ENCODE assay signal across 12 cellular contexts in the genomic region with DNA sequence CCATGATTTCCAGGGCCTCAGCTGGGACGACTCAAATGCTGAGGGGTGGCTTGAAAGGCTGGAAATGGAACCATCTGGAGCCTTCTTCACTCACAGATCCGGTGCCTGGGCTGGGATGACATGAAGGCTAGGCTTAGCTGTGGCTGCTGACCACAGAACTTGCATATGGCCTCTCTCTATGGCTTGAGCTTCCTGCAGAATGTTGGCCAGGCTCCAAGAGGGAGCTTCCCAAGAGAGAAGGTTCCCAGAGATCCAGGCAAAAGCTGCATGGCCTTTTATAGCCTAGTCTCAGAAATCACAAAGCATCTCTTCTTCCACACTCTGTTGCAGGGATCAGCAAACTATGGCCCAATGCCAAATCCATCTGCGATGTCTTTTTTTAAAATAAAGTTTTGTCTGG. TPM values are rescaled to one million over a fixed set of nuclear protein-coding genes. Genes with fewer than 3 reads are reported as not detected.
A peak's percentile ranks its signal among the peaks of the same experiment; 100 is the strongest.
DNase-seq lines count a peak whose midpoint lies in the region; ATAC-seq, FAIRE-seq and TF ChIP-seq lines count a peak whose summit lies in the region.
"Had no signal": no experiment of that assay in that cellular context is flagged by ENCODE, and none has a peak within 500 bp of the region (broad histone marks: within the 10 kb centered on the region; RNA-seq: fewer than 3 reads in every experiment).

No MANE protein-coding gene starts in this region.

- DNase-seq in DMS 273 (lab: John Stamatoyannopoulos, UW; ENCODE audit: unreplicated experiment) (peak; percentile 64), DMS 273 treated with DMSO at 0.1 percent for 48 hours (lab: John Stamatoyannopoulos, UW) (no peak), SW480 (ENCODE audit: low spot score) (peak; percentile 40), heart right ventricle (peak; percentile 62 to 89), small intestine (peak; percentile 19), NOMO-1 treated with dmso at 0.1 percent for 144 hours (lab: John Stamatoyannopoulos, UW; ENCODE audit: unreplicated experiment) (no peak), AG08396 (ENCODE audit: low spot score) (no peak), activated gamma-delta T cell (lab: John Stamatoyannopoulos, UW) (no peak)
- DNase-seq: activated T-cell treated with anti-CD3 and anti-CD28 coated beads for 4 hours; effector memory CD8-positive, alpha-beta T cell; Karpas-422 had no signal

- intact Hi-C loops in heart right ventricle (cut with DNase I), result loop anchor here in 1 of 10 donors (5.0 kb wide), 1 partner anchor 44 kb away; the partner anchor contains the start of gene GATM

- ATAC-seq in heart right ventricle, result peak; percentile 84 to 92 (median 88)
- ATAC-seq: effector memory CD8-positive, alpha-beta T cell had no signal

- H3K9me3 ChIP-seq in heart right ventricle (no peaks in the 10 kb centered on the region), small intestine (ENCODE audit: control insufficient read depth, low read depth) (no peaks in the 10 kb centered on the region)

- no peak for TF ChIP-seq CTCF in heart right ventricle (IDR thresholded peaks at IDR 0.05)

- H3K27me3 ChIP-seq in heart right ventricle (peaks cover 0 to 4% (median 0%) of the 10 kb centered on the region in 7 donors), small intestine (ENCODE audit: control insufficient read depth in 2 of 2, insufficient read depth in 2 of 2, low read length in 2 of 2) (no peaks in the 10 kb centered on the region)

- 38 to 56% methylated on average over 3 of the region's 3 CpGs for WGBS in heart right ventricle, 2 donors
- WGBS in small intestine, 3 donors, result 32 to 58% (median 55%) methylated on average over 3 of the region's 3 CpGs

- H3K4me3 ChIP-seq in heart right ventricle (no peak overlapping the region), small intestine (ENCODE audit: low read depth in 1 of 2, low read length in 2 of 2) (no peak overlapping the region)

- H3K4me1 ChIP-seq in heart right ventricle (peaks cover 0 to 43% (median 11%) of the 10 kb centered on the region in 9 donors), small intestine (ENCODE audit: control insufficient read depth in 2 of 2, insufficient read depth in 1 of 2, low read depth in 1 of 2, low read length in 1 of 2) (no peaks in the 10 kb centered on the region)

- peak overlapping the region in 7 of 10 donors; percentile 24 to 74 (median 61) for H3K27ac ChIP-seq in heart right ventricle
- no peak overlapping the region for H3K27ac ChIP-seq in small intestine (ENCODE audit: low read depth in 1 of 2, low read length in 1 of 2)
- H3K27ac ChIP-seq: 22Rv1 had no signal

- FAIRE-seq in small intestine (lab: Jason Lieb, UNC), result no peak

- H3K36me3 ChIP-seq in heart right ventricle (no peaks in the 10 kb centered on the region), small intestine (ENCODE audit: control insufficient read depth in 2 of 2, insufficient read depth in 2 of 2, low read length in 2 of 2) (no peaks in the 10 kb centered on the region)

RNA-seq across cellular contexts. Expression of gene GATM, which starts 44.8 kb away (rescaled TPM):
- total RNA-seq in heart right ventricle, result 10 to 100 TPM in 9 of 10 donors, 1 to 10 TPM in 1; 9.6 to 97.8 (median 30.8) TPM
- polyA plus RNA-seq in heart right ventricle (1 to 10 TPM; 4.7 to 8.6 TPM), small intestine (100 to 1,000 TPM in 2 of 3 donors, 10 to 100 TPM in 1; 50.3 to 545 (median 155) TPM)

Comparison
In these comparisons a context has a peak if more than half of its experiments do, and no peak if none do; other contexts are left out.
1. DNase-seq: peak in DMS 273 (single experiment), SW480 (single experiment), heart right ventricle (2 of 2) and small intestine (single experiment); none in DMS 273 treated with DMSO at 0.1 percent for 48 hours (single experiment), NOMO-1 treated with dmso at 0.1 percent for 144 hours (single experiment), AG08396 (single experiment) and activated gamma-delta T cell (single experiment).
2. H3K27ac ChIP-seq: peak in heart right ventricle (7 of 10); none in small intestine (0 of 2).
3. RNA of gene GATM, which starts 44.8 kb away (polyA plus RNA-seq): 50.3 to 545 TPM in small intestine; 4.7 to 8.6 TPM in heart right ventricle; every median in the first group is over 4 times any median in the second.